ENCODE assay signal across 22 cellular contexts in genomic region chr9:88813810-88814209, GRCh38.
DNase-seq lines count a peak whose midpoint lies in the region; ATAC-seq and TF ChIP-seq lines count a peak whose summit lies in the region.
"Had no signal": no experiment of that assay in that cellular context is flagged by ENCODE, and none has a peak within 500 bp of the region (broad histone marks: within the 10 kb centered on the region; RNA-seq: fewer than 3 reads in every experiment).

No MANE protein-coding gene starts in this region.

- no peak overlapping the region for H3K4me3 ChIP-seq in A673 (ENCODE audit: low read depth, low read length, poor library complexity, severe bottlenecking)
- H3K4me3 ChIP-seq: MG63, SJSA1 had no signal

- H3K4me1 ChIP-seq in A673 (ENCODE audit: insufficient read depth, low read length, poor library complexity, severe bottlenecking) = peaks cover 34% of the 10 kb centered on the region

- no peak overlapping the region for H3K4me3 Mint-ChIP-seq in brain
- H3K4me3 Mint-ChIP-seq in nephron = no peak overlapping the region
- H3K4me3 Mint-ChIP-seq in naive thymus-derived CD8-positive, alpha-beta T cell = no peak overlapping the region
- H3K4me3 Mint-ChIP-seq: B cell; CD8-positive, alpha-beta T cell had no signal

- intact Hi-C loops in A673 (cut with micrococcal nuclease; ENCODE audit: unreplicated experiment) = no loop called here

- no peak overlapping the region for H3K27ac ChIP-seq in A673 (ENCODE audit: low read depth, low read length, poor library complexity, severe bottlenecking)
- H3K27ac ChIP-seq: C4-2B, SJSA1 had no signal

- TF ChIP-seq CTCF in brain (conservative IDR thresholded peaks at IDR 0.05) = no peak
- no peak for TF ChIP-seq CTCF in nephron (IDR thresholded peaks at IDR 0.05; ENCODE audit: unreplicated experiment in 3 of 3)
- no peak for TF ChIP-seq CTCF in A673 (conservative IDR thresholded peaks at IDR 0.05; ENCODE audit: low read depth, low read length)

- H3K9me3 ChIP-seq in A673 (ENCODE audit: low read depth, low read length, poor library complexity, severe bottlenecking) = no peaks in the 10 kb centered on the region
- H3K9me3 ChIP-seq: MG63, SJSA1 had no signal

- peak overlapping the region in 4 of 5 experiments; percentile 57 to 84 (median 63) for H3K27ac Mint-ChIP-seq in brain
- peak overlapping the region; percentile 43 to 87 (median 64) for H3K27ac Mint-ChIP-seq in nephron
- no peak overlapping the region for H3K27ac Mint-ChIP-seq in naive thymus-derived CD8-positive, alpha-beta T cell
- H3K27ac Mint-ChIP-seq: B cell; CD8-positive, alpha-beta T cell had no signal

- H3K36me3 Mint-ChIP-seq in brain = no peaks in the 10 kb centered on the region
- H3K36me3 Mint-ChIP-seq in nephron (ENCODE audit: low read depth) = no peaks in the 10 kb centered on the region
- no peaks in the 10 kb centered on the region for H3K36me3 Mint-ChIP-seq in naive thymus-derived CD8-positive, alpha-beta T cell
- H3K36me3 Mint-ChIP-seq: CD8-positive, alpha-beta T cell had no signal

- POLR2A ChIA-PET in naive thymus-derived CD8-positive, alpha-beta T cell (lab: Charles Lee) = interaction anchor here (0.6 to 1.0 kb wide), 3 partner anchors 15 to 978 kb away, joined by 3 to 4 read pairs (median 3); no protein-coding TSS in a partner anchor
- POLR2A ChIA-PET in A673 (lab: Charles Lee; ENCODE audit: low non-redundant PET) = no interaction called here

- H3K27me3 Mint-ChIP-seq in brain (no peaks in the 10 kb centered on the region), nephron (ENCODE audit: low read depth) (no peaks in the 10 kb centered on the region)
- peaks cover 26 to 57% (median 37%) of the 10 kb centered on the region in 5 donors for H3K27me3 Mint-ChIP-seq in naive thymus-derived CD8-positive, alpha-beta T cell

- peaks cover 63% of the 10 kb centered on the region for H3K4me1 Mint-ChIP-seq in brain
- peaks cover 77% of the 10 kb centered on the region for H3K4me1 Mint-ChIP-seq in nephron
- peaks cover 0 to 5% (median 0%) of the 10 kb centered on the region in 4 donors for H3K4me1 Mint-ChIP-seq in naive thymus-derived CD8-positive, alpha-beta T cell
- H3K4me1 Mint-ChIP-seq: B cell had no signal

- peak; percentile 59 for DNase-seq in EH (ENCODE audit: low read depth)
- peak; percentile 19 for DNase-seq in ELR (ENCODE audit: low read depth)
- no peak for DNase-seq in naive thymus-derived CD8-positive, alpha-beta T cell
- no peak for DNase-seq in A673 (ENCODE audit: low spot score)
- DNase-seq: CD8-positive, alpha-beta T cell; DMS 273 treated with DMSO at 0.1 percent for 48 hours; DMS79; KG1; NCI-H1105 treated with DMSO at 0.1 percent for 48 hours; NCI-H2029; NCI-H446; NCI-H524 treated with DMSO at 0.1 percent for 48 hours; NCI-H82; NK-92 treated with Interleukin-12 subunit alpha and Interleukin-12 subunit beta, amount 100 ng/mL, for 24 hours; PC-3 had no signal

- H3K27me3 ChIP-seq in A673 (replicated peaks; ENCODE audit: insufficient read depth, low read depth, low read length, poor library complexity) = no peaks in the 10 kb centered on the region
- H3K27me3 ChIP-seq: MG63, SJSA1 had no signal

- H3K36me3 ChIP-seq in A673 (ENCODE audit: insufficient read depth, low read length, poor library complexity, severe bottlenecking) = no peaks in the 10 kb centered on the region
- H3K36me3 ChIP-seq: MG63, SJSA1 had no signal

- BruUV-seq in A673 (replicated peaks; lab: Mats Ljungman, UMichigan) = no TSS peak

- ATAC-seq in HG03565 (IDR thresholded peaks at IDR 0.05; ENCODE audit: unreplicated experiment) = no peak
- no peak for ATAC-seq in naive thymus-derived CD8-positive, alpha-beta T cell
- ATAC-seq: CD8-positive, alpha-beta T cell; PC-3 had no signal

- H3K9me3 Mint-ChIP-seq in brain = no peaks in the 10 kb centered on the region
- no peaks in the 10 kb centered on the region for H3K9me3 Mint-ChIP-seq in nephron
- H3K9me3 Mint-ChIP-seq in naive thymus-derived CD8-positive, alpha-beta T cell = no peaks in the 10 kb centered on the region
- H3K9me3 Mint-ChIP-seq: CD8-positive, alpha-beta T cell had no signal

- CTCF ChIA-PET in A673 (lab: Charles Lee) = no interaction called here

Comparison
In these comparisons a context has a peak if more than half of its experiments do, and no peak if none do; other contexts are left out.
1. DNase-seq: peak in EH (single experiment) and ELR (single experiment); none in naive thymus-derived CD8-positive, alpha-beta T cell (0 of 10) and A673 (single experiment).
2. H3K27ac Mint-ChIP-seq: peak in brain (4 of 5) and nephron (3 of 3); none in naive thymus-derived CD8-positive, alpha-beta T cell (0 of 10).